27 cellular contexts compared by ENCODE assay signal in genomic region chr6:108238321-108238720, GRCh38.
"Had no signal": no experiment of that assay in that cellular context is flagged by ENCODE, and none has a peak within 500 bp of the region (broad histone marks: within the 10 kb centered on the region; RNA-seq: fewer than 3 reads in every experiment).

No MANE protein-coding gene starts in this region.

- H3K36me3 ChIP-seq: thoracic aorta, thyroid gland, transverse colon, uterus, vagina had no signal

- H3K9me3 ChIP-seq: suprapubic skin, testis, thyroid gland, tibial artery, uterus, vagina had no signal

- H3K27me3 Mint-ChIP-seq: stimulated activated memory B cell treated with anti-CD40 and anti-IgM and Interleukin-4, amounts not matched to agents 10 μg/mL and 1 μg/mL and 100 μg/mL, for 72 hours; stimulated activated naive B cell treated with anti-CD40 and anti-IgM and Interleukin-4, amounts not matched to agents 10 μg/mL and 1 μg/mL and 100 μg/mL, for 72 hours; stimulated activated naive CD8-positive, alpha-beta T cell treated with anti-CD3 and anti-CD28 coated beads, Interleukin-15, amount 100 ng/mL, for 72 hours; stimulated activated naive CD8-positive, alpha-beta T cell treated with anti-CD3 and anti-CD28 coated beads, Interleukin-15, Interleukin-2, amounts not matched to agents 100 ng/mL and 50 ng/mL, for 24 hours; type B pancreatic cell had no signal

- H3K27ac Mint-ChIP-seq: stimulated activated effector memory CD8-positive, alpha-beta T cell treated with anti-CD3 and anti-CD28 coated beads, Interleukin-12 subunit alpha, Interleukin-12 subunit beta, amount 100 ng/mL, for 72 hours; stimulated activated memory B cell treated with anti-CD40 and anti-IgM and Interleukin-4, amounts not matched to agents 10 μg/mL and 1 μg/mL and 100 μg/mL, for 72 hours; stimulated activated naive B cell treated with anti-CD40 and anti-IgM and Interleukin-4, amounts not matched to agents 10 μg/mL and 1 μg/mL and 100 μg/mL, for 72 hours; stimulated activated naive CD8-positive, alpha-beta T cell treated with anti-CD3 and anti-CD28 coated beads, Interleukin-15, amount 100 ng/mL, for 72 hours; stimulated activated naive CD8-positive, alpha-beta T cell treated with anti-CD3 and anti-CD28 coated beads, Interleukin-15, Interleukin-2, amounts not matched to agents 100 ng/mL and 50 ng/mL, for 24 hours; type B pancreatic cell had no signal

- H3K4me3 Mint-ChIP-seq: stimulated activated effector memory CD8-positive, alpha-beta T cell treated with anti-CD3 and anti-CD28 coated beads, Interleukin-12 subunit alpha, Interleukin-12 subunit beta, amount 100 ng/mL, for 72 hours; stimulated activated memory B cell treated with anti-CD40 and anti-IgM and Interleukin-4, amounts not matched to agents 10 μg/mL and 1 μg/mL and 100 μg/mL, for 72 hours; stimulated activated naive B cell treated with anti-CD40 and anti-IgM and Interleukin-4, amounts not matched to agents 10 μg/mL and 1 μg/mL and 100 μg/mL, for 72 hours; stimulated activated naive CD8-positive, alpha-beta T cell treated with anti-CD3 and anti-CD28 coated beads, Interleukin-15, amount 100 ng/mL, for 72 hours; stimulated activated naive CD8-positive, alpha-beta T cell treated with anti-CD3 and anti-CD28 coated beads, Interleukin-15, Interleukin-2, amounts not matched to agents 100 ng/mL and 50 ng/mL, for 24 hours; type B pancreatic cell had no signal

- H3K27me3 ChIP-seq: stomach, suprapubic skin, testis, thyroid gland, tibial artery, tibial nerve, transverse colon, upper lobe of left lung, uterus, vagina had no signal

- H3K27ac ChIP-seq: stomach, suprapubic skin, testis, thoracic aorta, thyroid gland, tibial artery, tibial nerve, transverse colon, upper lobe of left lung, uterus, vagina had no signal

- H3K4me3 ChIP-seq: stomach, suprapubic skin, testis, thoracic aorta, thyroid gland, tibial artery, tibial nerve, transverse colon, upper lobe of left lung, uterus, vagina had no signal

- DNase-seq: stimulated activated CD4-positive, alpha-beta T cell treated with anti-CD3 and anti-CD28 coated beads, Interleukin-2, amount 100 ng/mL, for 48 hours; stimulated activated CD4-positive, alpha-beta T cell treated with anti-CD3 and anti-CD28 coated beads, Interleukin-4, amount 100 ng/mL, for 1 hour; stimulated activated CD4-positive, alpha-beta T cell treated with anti-CD3 and anti-CD28 coated beads, Interleukin-4, amount 100 ng/mL, for 24 hours; stimulated activated CD4-positive, alpha-beta T cell treated with anti-CD3 and anti-CD28 coated beads, Interleukin-4, amount 100 ng/mL, for 4 hours; stimulated activated CD8-positive, alpha-beta memory T cell treated with anti-CD3 and anti-CD28 coated beads, Interleukin-4, amount 100 ng/mL, for 48 hours; stimulated activated naive B cell treated with anti-CD40 and anti-IgM and Interleukin-4, amounts not matched to agents 10 μg/mL and 1 μg/mL and 100 μg/mL, for 72 hours; stimulated activated naive CD4-positive, alpha-beta T cell; stimulated activated naive CD4-positive, alpha-beta T cell treated with Interleukin-2 at 50 U/mL for 16 hours; stimulated activated naive CD8-positive, alpha-beta T cell treated with anti-CD3 and anti-CD28 coated beads, Interleukin-15, amount 100 ng/mL, for 72 hours; stimulated activated naive CD8-positive, alpha-beta T cell treated with anti-CD3 and anti-CD28 coated beads, Interleukin-15, Interleukin-2, amounts not matched to agents 100 U/mL and 50 U/mL, for 24 hours; stomach; substantia nigra; testis; thyroid gland; tibial artery; transverse colon; trophoblast cell; uterus had no signal

- H3K4me1 ChIP-seq: testis, tibial artery, tibial nerve, transverse colon, uterus had no signal

- ATAC-seq: stimulated activated effector memory CD8-positive, alpha-beta T cell treated with anti-CD3 and anti-CD28 coated beads, Interleukin-12 subunit alpha, Interleukin-12 subunit beta, amount 100 ng/mL, for 72 hours; stimulated activated memory B cell treated with anti-CD40 and anti-IgM and Interleukin-4, amounts not matched to agents 10 μg/mL and 1 μg/mL and 100 μg/mL, for 72 hours; stimulated activated naive B cell treated with anti-CD40 and anti-IgM and Interleukin-4, amounts not matched to agents 10 μg/mL and 1 μg/mL and 100 μg/mL, for 72 hours; stimulated activated naive CD8-positive, alpha-beta T cell treated with anti-CD3 and anti-CD28 coated beads, Interleukin-15, amount 100 ng/mL, for 72 hours; stimulated activated naive CD8-positive, alpha-beta T cell treated with anti-CD3 and anti-CD28 coated beads, Interleukin-15, Interleukin-2, amounts not matched to agents 100 U/mL and 50 U/mL, for 24 hours had no signal
